In the genomic region with DNA sequence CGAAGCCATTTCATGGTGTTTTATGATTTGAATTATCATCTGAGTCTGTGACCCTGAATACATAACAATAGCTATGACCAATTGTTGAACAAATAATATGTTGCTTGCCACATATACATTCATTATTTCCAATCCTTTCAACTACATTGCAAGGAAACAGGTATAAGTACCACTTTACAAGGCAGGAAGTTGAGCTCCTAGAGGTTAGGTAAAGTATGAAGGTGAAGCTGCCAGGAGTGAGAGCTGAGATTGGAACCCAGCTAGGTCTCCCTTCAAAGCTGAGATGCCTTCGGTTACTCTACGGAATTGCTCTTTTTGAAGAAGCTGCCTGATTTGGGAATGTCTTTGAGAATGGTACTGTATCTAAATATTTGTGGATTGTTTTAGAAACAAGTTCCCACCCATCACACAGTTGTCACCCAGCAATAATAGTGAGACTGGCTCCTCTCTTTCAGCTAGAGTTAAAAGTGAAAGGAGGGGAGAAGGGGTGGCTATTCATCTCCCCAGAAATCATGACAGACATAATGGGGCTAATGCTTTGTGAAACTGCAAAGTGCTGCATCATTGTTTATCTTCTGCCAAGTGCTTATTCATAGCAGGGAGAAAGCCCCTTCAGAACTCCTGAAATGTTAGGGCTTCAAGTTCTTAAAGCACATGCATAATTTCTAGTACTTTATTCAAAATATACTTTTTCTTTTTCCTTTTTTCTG, we compare ENCODE assay signal across 10 cellular contexts.
DNase-seq lines count a peak whose midpoint lies in the region; ATAC-seq and TF ChIP-seq lines count a peak whose summit lies in the region.
"Had no signal": no experiment of that assay in that cellular context is flagged by ENCODE, and none has a peak within 500 bp of the region (broad histone marks: within the 10 kb centered on the region; RNA-seq: fewer than 3 reads in every experiment).

No MANE protein-coding gene starts in this region.

- CTCF ChIA-PET in CD8-positive, alpha-beta memory T cell (lab: Charles Lee), result interaction anchor here (0.9 to 1.0 kb wide), 2 partner anchors 37 to 123 kb away, joined by 3 read pairs; no protein-coding TSS in a partner anchor

- no peak for TF ChIP-seq CTCF in cardiac fibroblast (IDR thresholded peaks at IDR 0.05; ENCODE audit: low read depth, low read length)

- H3K4me1 ChIP-seq in CD8-positive, alpha-beta memory T cell (ENCODE audit: insufficient read depth, low read length), result peaks cover 18% of the 10 kb centered on the region
- H3K4me1 ChIP-seq in mesodermal cell (ENCODE audit: control insufficient read depth, insufficient read depth, low read length, poor library complexity, severe bottlenecking), result no peaks in the 10 kb centered on the region

- no peak overlapping the region for H3K4me3 ChIP-seq in CD8-positive, alpha-beta memory T cell (ENCODE audit: low read length)
- H3K4me3 ChIP-seq in cardiac fibroblast (replicated peaks in 1 of 2; ENCODE audit: low read depth in 2 of 2, low read length in 2 of 2), result no peak overlapping the region
- H3K4me3 ChIP-seq in mesodermal cell (ENCODE audit: extremely low read depth, insufficient read depth, low read length, poor library complexity, severe bottlenecking), result no peak overlapping the region

- no peaks in the 10 kb centered on the region for H3K9me3 ChIP-seq in CD8-positive, alpha-beta memory T cell (ENCODE audit: low read length)
- H3K9me3 ChIP-seq in mesodermal cell (ENCODE audit: control insufficient read depth, low read length), result no peaks in the 10 kb centered on the region

- ATAC-seq in GM21360 (IDR thresholded peaks at IDR 0.05; ENCODE audit: unreplicated experiment), result no peak
- no peak for ATAC-seq in GM21619 (IDR thresholded peaks at IDR 0.05; ENCODE audit: unreplicated experiment)

- H3K27ac ChIP-seq in CD8-positive, alpha-beta memory T cell (ENCODE audit: low read depth, low read length), result peak overlapping the region; percentile 10
- H3K27ac ChIP-seq in mesodermal cell (ENCODE audit: low read depth, low read length, severe bottlenecking), result peak overlapping the region; percentile 55

- no peak overlapping the region for H3K4me3 Mint-ChIP-seq in CD8-positive, alpha-beta memory T cell

- H3K4me1 Mint-ChIP-seq in CD8-positive, alpha-beta memory T cell, result peaks cover 33 to 62% (median 61%) of the 10 kb centered on the region in 3 donors

- H3K36me3 Mint-ChIP-seq in CD8-positive, alpha-beta memory T cell, result peaks cover 14 to 27% (median 26%) of the 10 kb centered on the region in 3 donors

- intact Hi-C loops in posterior vena cava (cut with DNase I), result no loop called here

- H3K27me3 ChIP-seq in CD8-positive, alpha-beta memory T cell (ENCODE audit: insufficient read depth, low read length, poor library complexity, severe bottlenecking), result no peaks in the 10 kb centered on the region

- H3K27me3 Mint-ChIP-seq in CD8-positive, alpha-beta memory T cell, result no peaks in the 10 kb centered on the region

- WGBS in mesodermal cell (ENCODE audit: insufficient coverage in 2 of 2), 2 experiments, result 100% methylated on average over 1 of the region's 3 CpGs; no CpG with 5 or more reads in 1 of the 2 experiments

- peaks cover 0 to 19% (median 0%) of the 10 kb centered on the region in 5 donors for H3K9me3 Mint-ChIP-seq in CD8-positive, alpha-beta memory T cell

- no peaks in the 10 kb centered on the region for H3K36me3 ChIP-seq in CD8-positive, alpha-beta memory T cell (ENCODE audit: insufficient read depth, low read length)
- no peaks in the 10 kb centered on the region for H3K36me3 ChIP-seq in mesodermal cell (ENCODE audit: control insufficient read depth, insufficient read depth, low read length)

- H3K27ac Mint-ChIP-seq in CD8-positive, alpha-beta memory T cell, result peak overlapping the region; percentile 35 to 87 (median 73)

- POLR2A ChIA-PET in CD8-positive, alpha-beta memory T cell (lab: Charles Lee), result interaction anchor here (0.8 kb wide), 1 partner anchor 76 kb away, joined by 4 read pairs; the partner anchor contains the start of genes AMIGO2 and PCED1B

- DNase-seq in CD8-positive, alpha-beta memory T cell, result peak in 1 of 5 donors; percentile 1
- DNase-seq in LHCN-M2 (ENCODE audit: low read depth), result peak; percentile 21
- peak; percentile 66 to 73 for DNase-seq in cardiac fibroblast (ENCODE audit: low read depth in 2 of 2)
- no peak for DNase-seq in NCI-H1694 treated with DMSO at 0.1 percent for 48 hours (lab: John Stamatoyannopoulos, UW)
- no peak for DNase-seq in posterior vena cava (ENCODE audit: low spot score)
- DNase-seq: NCI-H1930, SHP77 treated with DMSO at 0.1 percent for 48 hours had no signal

Comparison
In these comparisons a context has a peak if more than half of its experiments do, and no peak if none do; other contexts are left out.
1. DNase-seq: peak in LHCN-M2 (single experiment) and cardiac fibroblast (2 of 2); none in NCI-H1694 treated with DMSO at 0.1 percent for 48 hours (single experiment) and posterior vena cava (single experiment).